Comparison of ENCODE assay signal across 1 cellular context in genomic region chr16:30535777-30536190, GRCh38.
A peak's percentile ranks its signal among the peaks of the same experiment; 100 is the strongest.
TF ChIP-seq lines count a peak whose summit lies in the region.

No MANE protein-coding gene starts in this region.

TF ChIP-seq in K562, 482 proteins besides CTCF, POLR2A, EP300 and RAD21 (continues in another document):
- no peak for TF ChIP-seq CREB3 (tag; conservative IDR thresholded peaks at IDR 0.05; ENCODE audit: low read depth)
- peak; percentile 65 for TF ChIP-seq TAF1 (IDR thresholded peaks at IDR 0.05; ENCODE audit: control insufficient read depth, extremely low read depth, insufficient read depth, low read length, severe bottlenecking)
- TF ChIP-seq SMARCE1 (IDR thresholded peaks at IDR 0.05): no peak
- peak in 1 of 2 experiments; percentile 61; a peak in 2 of 4 replicates for TF ChIP-seq MLLT1 (IDR thresholded peaks at IDR 0.05)
- TF ChIP-seq SOX6 (IDR thresholded peaks at IDR 0.05): no peak
- 0 out of 2 replicates have a peak, but pooled peaks have one; percentile 72 for TF ChIP-seq HBP1 (CRISPR knock-in tag; IDR thresholded peaks at IDR 0.05)
- 0 out of 2 replicates have a peak, but pooled peaks have one; percentile 32 for TF ChIP-seq SREBF1 (IDR thresholded peaks at IDR 0.05; ENCODE audit: borderline replicate concordance, low read depth, low read length)
- TF ChIP-seq SRF (CRISPR knock-in tag; IDR thresholded peaks at IDR 0.05): no peak
- 0 out of 2 replicates have a peak, but pooled peaks have one; percentile 10 for TF ChIP-seq PHF21A (IDR thresholded peaks at IDR 0.05; ENCODE audit: borderline replicate concordance, low read depth)
- peak in 1 of 2 experiments; percentile 42; a peak in 1 of 4 replicates for TF ChIP-seq RCOR1 (IDR thresholded peaks at IDR 0.05; ENCODE audit: borderline replicate concordance in 1 of 2, low read depth in 2 of 2, low read length in 2 of 2)
- TF ChIP-seq TEAD1 (CRISPR knock-in tag; IDR thresholded peaks at IDR 0.05): peak in 1 of 2 experiments; percentile 12; a peak in 2 of 4 replicates
- peak; percentile 24; the same call in 1 of the 2 replicates for TF ChIP-seq MYNN (IDR thresholded peaks at IDR 0.05)
- TF ChIP-seq MYNN (CRISPR knock-in tag; IDR thresholded peaks at IDR 0.05): no peak
- peak; percentile 69 for TF ChIP-seq TOE1 (IDR thresholded peaks at IDR 0.05; ENCODE audit: borderline replicate concordance)
- 0 out of 2 replicates have a peak, but pooled peaks have one; percentile 18 for TF ChIP-seq TOE1 (CRISPR knock-in tag; IDR thresholded peaks at IDR 0.05; ENCODE audit: borderline replicate concordance, low read depth)
- TF ChIP-seq IRF1 (CRISPR knock-in tag; IDR thresholded peaks at IDR 0.05; ENCODE audit: borderline replicate concordance): no peak
- TF ChIP-seq NRF1 (conservative IDR thresholded peaks at IDR 0.05 in 1 of 2, IDR thresholded peaks at IDR 0.05 in 1 of 2): peak; percentile 70 to 78
- TF ChIP-seq HCFC1 (IDR thresholded peaks at IDR 0.05; ENCODE audit: low read depth, low read length): peak; percentile 51
- peak; percentile 45 for TF ChIP-seq GTF2B (IDR thresholded peaks at IDR 0.05; ENCODE audit: extremely low read depth, insufficient read length)
- peak; percentile 90 for TF ChIP-seq ZFX (CRISPR knock-in tag; IDR thresholded peaks at IDR 0.05)
- no peak for TF ChIP-seq ZNF764 (CRISPR knock-in tag; IDR thresholded peaks at IDR 0.05; ENCODE audit: low read depth)
- TF ChIP-seq TFE3 (CRISPR knock-in tag; IDR thresholded peaks at IDR 0.05): peak; percentile 40; the same call in 1 of the 2 replicates
- peak; percentile 60; the same call in 1 of the 2 replicates for TF ChIP-seq ZBTB33 (CRISPR knock-in tag; IDR thresholded peaks at IDR 0.05)
- TF ChIP-seq VEZF1 (CRISPR knock-in tag; IDR thresholded peaks at IDR 0.05): no peak; the same call in 1 of the 2 replicates
- TF ChIP-seq ZNF263 (CRISPR knock-in tag; IDR thresholded peaks at IDR 0.05; ENCODE audit: borderline replicate concordance): peak; percentile 52; the same call in 1 of the 2 replicates
- TF ChIP-seq KDM5B (IDR thresholded peaks at IDR 0.05; ENCODE audit: insufficient replicate concordance, low read depth, low read length): peak; percentile 67
- TF ChIP-seq CBX3 (IDR thresholded peaks at IDR 0.05; ENCODE audit: borderline replicate concordance in 1 of 2, low read length in 2 of 2): peak in 1 of 2 experiments; percentile 73; a peak in 1 of 3 replicates
- peak; percentile 89 for TF ChIP-seq ZNF511 (CRISPR knock-in tag; IDR thresholded peaks at IDR 0.05)
- 0 out of 2 replicates have a peak, but pooled peaks have one; percentile 22 for TF ChIP-seq NFATC3 (IDR thresholded peaks at IDR 0.05)
- TF ChIP-seq RBBP5 (IDR thresholded peaks at IDR 0.05; ENCODE audit: borderline replicate concordance, insufficient read depth, low read length, poor library complexity, severe bottlenecking): peak; percentile 62
- TF ChIP-seq MGA (IDR thresholded peaks at IDR 0.05): peak; percentile 83; the same call in 1 of the 2 replicates
